Comparison of ENCODE assay signal across 1 cellular context in the genomic region with DNA sequence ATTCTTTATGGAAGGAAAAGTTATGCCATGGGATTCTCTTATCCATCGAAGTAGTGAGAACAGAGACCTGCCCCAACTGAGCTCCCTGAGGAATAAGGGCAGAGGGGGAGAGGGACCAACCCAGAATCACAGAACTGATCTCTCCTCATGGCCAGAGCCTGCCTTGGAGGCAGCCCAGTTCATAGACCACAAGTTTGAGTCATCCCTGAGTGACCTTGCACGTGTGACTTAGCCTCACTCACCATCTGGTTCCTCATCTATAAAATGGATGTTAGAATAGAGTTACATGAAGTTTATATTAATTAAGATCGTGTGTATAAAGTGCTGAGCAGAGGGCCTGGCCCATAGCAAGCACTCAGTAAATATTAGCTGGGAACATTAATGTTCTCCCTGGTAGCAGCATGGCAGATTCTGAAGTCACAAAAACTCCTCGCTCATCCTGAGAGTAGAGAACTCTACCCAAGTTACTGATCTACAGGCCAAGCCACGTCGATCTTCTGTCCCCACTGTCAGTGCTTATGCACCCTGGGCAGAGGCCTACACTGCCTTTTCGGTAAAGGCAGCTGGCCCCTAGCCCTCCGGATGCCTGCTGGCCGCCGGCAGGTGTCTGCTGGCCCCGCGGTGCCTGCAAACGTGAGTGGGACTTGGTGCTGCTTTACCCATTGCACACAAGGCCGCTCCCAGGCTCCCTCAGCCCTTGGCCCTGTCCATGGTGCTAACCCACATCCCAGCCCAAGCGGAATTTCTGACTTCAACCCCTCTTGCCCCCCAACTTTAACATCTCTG.
TF ChIP-seq lines count a peak whose summit lies in the region.

No MANE protein-coding gene starts in this region.

TF ChIP-seq in H1, 55 proteins besides CTCF, POLR2A, EP300 and RAD21 (continued from another document):
- TF ChIP-seq SP2 (IDR thresholded peaks at IDR 0.05; ENCODE audit: low read length) (no peak), CBX8 (IDR thresholded peaks at IDR 0.05; ENCODE audit: borderline replicate concordance, low read depth, low read length) (no peak), CEBPB (IDR thresholded peaks at IDR 0.05; ENCODE audit: low read depth, low read length) (no peak), SP1 (IDR thresholded peaks at IDR 0.05; ENCODE audit: low read depth, low read length) (no peak), EGR1 (IDR thresholded peaks at IDR 0.05; ENCODE audit: borderline replicate concordance, low read depth, low read length) (no peak), JUN (IDR thresholded peaks at IDR 0.05; ENCODE audit: low read depth, low read length) (no peak), EZH2 (IDR thresholded peaks at IDR 0.05; ENCODE audit: low read depth, low read length, severe bottlenecking) (no peak), CBX5 (IDR thresholded peaks at IDR 0.05; ENCODE audit: low read depth, low read length) (no peak), SIRT6 (IDR thresholded peaks at IDR 0.05; ENCODE audit: low read length) (no peak), TAF1 (IDR thresholded peaks at IDR 0.05; ENCODE audit: low read depth, low read length) (no peak), CTBP2 (IDR thresholded peaks at IDR 0.05; ENCODE audit: borderline replicate concordance, insufficient read depth, insufficient read length, low read length) (no peak), RBBP5 (IDR thresholded peaks at IDR 0.05; ENCODE audit: borderline replicate concordance, low read depth, low read length) (no peak), TBP (IDR thresholded peaks at IDR 0.05; ENCODE audit: low read depth, low read length) (no peak), POU5F1 (IDR thresholded peaks at IDR 0.05; ENCODE audit: low read depth, low read length) (no peak), HDAC6 (IDR thresholded peaks at IDR 0.05; ENCODE audit: low read depth, low read length) (no peak), BCL11A (IDR thresholded peaks at IDR 0.05; ENCODE audit: low read depth in 2 of 2, low read length in 2 of 2) (no peak), TEAD4 (IDR thresholded peaks at IDR 0.05; ENCODE audit: low read depth, low read length) (peak; percentile 69), MAFK (IDR thresholded peaks at IDR 0.05; ENCODE audit: low read depth, low read length) (no peak), JUND (IDR thresholded peaks at IDR 0.05; ENCODE audit: low read length) (no peak), CREB1 (IDR thresholded peaks at IDR 0.05) (no peak), RFX5 (IDR thresholded peaks at IDR 0.05; ENCODE audit: borderline replicate concordance, low read depth, low read length) (no peak), NRF1 (IDR thresholded peaks at IDR 0.05; ENCODE audit: low read depth, low read length) (no peak), BACH1 (IDR thresholded peaks at IDR 0.05; ENCODE audit: low read length) (peak; percentile 66), RNF2 (IDR thresholded peaks at IDR 0.05; ENCODE audit: borderline replicate concordance, low read depth, low read length, missing control alignments, poor library complexity, severe bottlenecking) (no peak), ASH2L (IDR thresholded peaks at IDR 0.05; ENCODE audit: low read length) (no peak), FOSL1 (IDR thresholded peaks at IDR 0.05; ENCODE audit: insufficient read depth, low read depth, low read length) (no peak), SAP30 (IDR thresholded peaks at IDR 0.05; ENCODE audit: insufficient read depth, insufficient replicate concordance, low read length) (peak; percentile 64), TAF7 (optimal IDR thresholded peaks at IDR 0.05; ENCODE audit: borderline replicate concordance, low read depth, low read length) (peak; percentile 27), TCF12 (IDR thresholded peaks at IDR 0.05; ENCODE audit: low read depth, low read length) (no peak), CHD2 (IDR thresholded peaks at IDR 0.05; ENCODE audit: low read length) (peak; percentile 47; the same call in 1 of the 2 replicates), SUZ12 (IDR thresholded peaks at IDR 0.05; ENCODE audit: low read length) (no peak), SP4 (IDR thresholded peaks at IDR 0.05; ENCODE audit: low read length) (no peak), HDAC2 (IDR thresholded peaks at IDR 0.05; ENCODE audit: borderline replicate concordance in 1 of 2, low read depth in 2 of 2, low read length in 2 of 2) (peak; percentile 52 to 76; a peak in 3 of 4 replicates), POLR2AphosphoS5 (IDR thresholded peaks at IDR 0.05; ENCODE audit: low read depth, low read length) (no peak), PHF8 (conservative IDR thresholded peaks at IDR 0.05; ENCODE audit: low read depth, low read length) (no peak), KDM4A (IDR thresholded peaks at IDR 0.05; ENCODE audit: low read depth, low read length, severe bottlenecking) (no peak)
- TF ChIP-seq, protein P1, sequence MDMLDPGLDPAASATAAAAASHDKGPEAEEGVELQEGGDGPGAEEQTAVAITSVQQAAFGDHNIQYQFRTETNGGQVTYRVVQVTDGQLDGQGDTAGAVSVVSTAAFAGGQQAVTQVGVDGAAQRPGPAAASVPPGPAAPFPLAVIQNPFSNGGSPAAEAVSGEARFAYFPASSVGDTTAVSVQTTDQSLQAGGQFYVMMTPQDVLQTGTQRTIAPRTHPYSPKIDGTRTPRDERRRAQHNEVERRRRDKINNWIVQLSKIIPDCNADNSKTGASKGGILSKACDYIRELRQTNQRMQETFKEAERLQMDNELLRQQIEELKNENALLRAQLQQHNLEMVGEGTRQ (IDR thresholded peaks at IDR 0.05; ENCODE audit: low read length) = no peak
- TF ChIP-seq, protein P2, sequence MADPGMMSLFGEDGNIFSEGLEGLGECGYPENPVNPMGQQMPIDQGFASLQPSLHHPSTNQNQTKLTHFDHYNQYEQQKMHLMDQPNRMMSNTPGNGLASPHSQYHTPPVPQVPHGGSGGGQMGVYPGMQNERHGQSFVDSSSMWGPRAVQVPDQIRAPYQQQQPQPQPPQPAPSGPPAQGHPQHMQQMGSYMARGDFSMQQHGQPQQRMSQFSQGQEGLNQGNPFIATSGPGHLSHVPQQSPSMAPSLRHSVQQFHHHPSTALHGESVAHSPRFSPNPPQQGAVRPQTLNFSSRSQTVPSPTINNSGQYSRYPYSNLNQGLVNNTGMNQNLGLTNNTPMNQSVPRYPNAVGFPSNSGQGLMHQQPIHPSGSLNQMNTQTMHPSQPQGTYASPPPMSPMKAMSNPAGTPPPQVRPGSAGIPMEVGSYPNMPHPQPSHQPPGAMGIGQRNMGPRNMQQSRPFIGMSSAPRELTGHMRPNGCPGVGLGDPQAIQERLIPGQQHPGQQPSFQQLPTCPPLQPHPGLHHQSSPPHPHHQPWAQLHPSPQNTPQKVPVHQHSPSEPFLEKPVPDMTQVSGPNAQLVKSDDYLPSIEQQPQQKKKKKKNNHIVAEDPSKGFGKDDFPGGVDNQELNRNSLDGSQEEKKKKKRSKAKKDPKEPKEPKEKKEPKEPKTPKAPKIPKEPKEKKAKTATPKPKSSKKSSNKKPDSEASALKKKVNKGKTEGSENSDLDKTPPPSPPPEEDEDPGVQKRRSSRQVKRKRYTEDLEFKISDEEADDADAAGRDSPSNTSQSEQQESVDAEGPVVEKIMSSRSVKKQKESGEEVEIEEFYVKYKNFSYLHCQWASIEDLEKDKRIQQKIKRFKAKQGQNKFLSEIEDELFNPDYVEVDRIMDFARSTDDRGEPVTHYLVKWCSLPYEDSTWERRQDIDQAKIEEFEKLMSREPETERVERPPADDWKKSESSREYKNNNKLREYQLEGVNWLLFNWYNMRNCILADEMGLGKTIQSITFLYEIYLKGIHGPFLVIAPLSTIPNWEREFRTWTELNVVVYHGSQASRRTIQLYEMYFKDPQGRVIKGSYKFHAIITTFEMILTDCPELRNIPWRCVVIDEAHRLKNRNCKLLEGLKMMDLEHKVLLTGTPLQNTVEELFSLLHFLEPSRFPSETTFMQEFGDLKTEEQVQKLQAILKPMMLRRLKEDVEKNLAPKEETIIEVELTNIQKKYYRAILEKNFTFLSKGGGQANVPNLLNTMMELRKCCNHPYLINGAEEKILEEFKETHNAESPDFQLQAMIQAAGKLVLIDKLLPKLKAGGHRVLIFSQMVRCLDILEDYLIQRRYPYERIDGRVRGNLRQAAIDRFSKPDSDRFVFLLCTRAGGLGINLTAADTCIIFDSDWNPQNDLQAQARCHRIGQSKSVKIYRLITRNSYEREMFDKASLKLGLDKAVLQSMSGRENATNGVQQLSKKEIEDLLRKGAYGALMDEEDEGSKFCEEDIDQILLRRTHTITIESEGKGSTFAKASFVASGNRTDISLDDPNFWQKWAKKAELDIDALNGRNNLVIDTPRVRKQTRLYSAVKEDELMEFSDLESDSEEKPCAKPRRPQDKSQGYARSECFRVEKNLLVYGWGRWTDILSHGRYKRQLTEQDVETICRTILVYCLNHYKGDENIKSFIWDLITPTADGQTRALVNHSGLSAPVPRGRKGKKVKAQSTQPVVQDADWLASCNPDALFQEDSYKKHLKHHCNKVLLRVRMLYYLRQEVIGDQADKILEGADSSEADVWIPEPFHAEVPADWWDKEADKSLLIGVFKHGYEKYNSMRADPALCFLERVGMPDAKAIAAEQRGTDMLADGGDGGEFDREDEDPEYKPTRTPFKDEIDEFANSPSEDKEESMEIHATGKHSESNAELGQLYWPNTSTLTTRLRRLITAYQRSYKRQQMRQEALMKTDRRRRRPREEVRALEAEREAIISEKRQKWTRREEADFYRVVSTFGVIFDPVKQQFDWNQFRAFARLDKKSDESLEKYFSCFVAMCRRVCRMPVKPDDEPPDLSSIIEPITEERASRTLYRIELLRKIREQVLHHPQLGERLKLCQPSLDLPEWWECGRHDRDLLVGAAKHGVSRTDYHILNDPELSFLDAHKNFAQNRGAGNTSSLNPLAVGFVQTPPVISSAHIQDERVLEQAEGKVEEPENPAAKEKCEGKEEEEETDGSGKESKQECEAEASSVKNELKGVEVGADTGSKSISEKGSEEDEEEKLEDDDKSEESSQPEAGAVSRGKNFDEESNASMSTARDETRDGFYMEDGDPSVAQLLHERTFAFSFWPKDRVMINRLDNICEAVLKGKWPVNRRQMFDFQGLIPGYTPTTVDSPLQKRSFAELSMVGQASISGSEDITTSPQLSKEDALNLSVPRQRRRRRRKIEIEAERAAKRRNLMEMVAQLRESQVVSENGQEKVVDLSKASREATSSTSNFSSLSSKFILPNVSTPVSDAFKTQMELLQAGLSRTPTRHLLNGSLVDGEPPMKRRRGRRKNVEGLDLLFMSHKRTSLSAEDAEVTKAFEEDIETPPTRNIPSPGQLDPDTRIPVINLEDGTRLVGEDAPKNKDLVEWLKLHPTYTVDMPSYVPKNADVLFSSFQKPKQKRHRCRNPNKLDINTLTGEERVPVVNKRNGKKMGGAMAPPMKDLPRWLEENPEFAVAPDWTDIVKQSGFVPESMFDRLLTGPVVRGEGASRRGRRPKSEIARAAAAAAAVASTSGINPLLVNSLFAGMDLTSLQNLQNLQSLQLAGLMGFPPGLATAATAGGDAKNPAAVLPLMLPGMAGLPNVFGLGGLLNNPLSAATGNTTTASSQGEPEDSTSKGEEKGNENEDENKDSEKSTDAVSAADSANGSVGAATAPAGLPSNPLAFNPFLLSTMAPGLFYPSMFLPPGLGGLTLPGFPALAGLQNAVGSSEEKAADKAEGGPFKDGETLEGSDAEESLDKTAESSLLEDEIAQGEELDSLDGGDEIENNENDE (IDR thresholded peaks at IDR 0.05; ENCODE audit: insufficient replicate concordance, low read length) = no peak
- TF ChIP-seq, protein P3, sequence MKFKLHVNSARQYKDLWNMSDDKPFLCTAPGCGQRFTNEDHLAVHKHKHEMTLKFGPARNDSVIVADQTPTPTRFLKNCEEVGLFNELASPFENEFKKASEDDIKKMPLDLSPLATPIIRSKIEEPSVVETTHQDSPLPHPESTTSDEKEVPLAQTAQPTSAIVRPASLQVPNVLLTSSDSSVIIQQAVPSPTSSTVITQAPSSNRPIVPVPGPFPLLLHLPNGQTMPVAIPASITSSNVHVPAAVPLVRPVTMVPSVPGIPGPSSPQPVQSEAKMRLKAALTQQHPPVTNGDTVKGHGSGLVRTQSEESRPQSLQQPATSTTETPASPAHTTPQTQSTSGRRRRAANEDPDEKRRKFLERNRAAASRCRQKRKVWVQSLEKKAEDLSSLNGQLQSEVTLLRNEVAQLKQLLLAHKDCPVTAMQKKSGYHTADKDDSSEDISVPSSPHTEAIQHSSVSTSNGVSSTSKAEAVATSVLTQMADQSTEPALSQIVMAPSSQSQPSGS (IDR thresholded peaks at IDR 0.05; ENCODE audit: low read length) = no peak
- TF ChIP-seq, protein P4, sequence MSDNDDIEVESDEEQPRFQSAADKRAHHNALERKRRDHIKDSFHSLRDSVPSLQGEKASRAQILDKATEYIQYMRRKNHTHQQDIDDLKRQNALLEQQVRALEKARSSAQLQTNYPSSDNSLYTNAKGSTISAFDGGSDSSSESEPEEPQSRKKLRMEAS (IDR thresholded peaks at IDR 0.05) = no peak
- TF ChIP-seq, protein P5, sequence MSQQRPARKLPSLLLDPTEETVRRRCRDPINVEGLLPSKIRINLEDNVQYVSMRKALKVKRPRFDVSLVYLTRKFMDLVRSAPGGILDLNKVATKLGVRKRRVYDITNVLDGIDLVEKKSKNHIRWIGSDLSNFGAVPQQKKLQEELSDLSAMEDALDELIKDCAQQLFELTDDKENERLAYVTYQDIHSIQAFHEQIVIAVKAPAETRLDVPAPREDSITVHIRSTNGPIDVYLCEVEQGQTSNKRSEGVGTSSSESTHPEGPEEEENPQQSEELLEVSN (IDR thresholded peaks at IDR 0.05) = no peak
